Comparison of ENCODE assay signal across 8 cellular contexts in the genomic region with DNA sequence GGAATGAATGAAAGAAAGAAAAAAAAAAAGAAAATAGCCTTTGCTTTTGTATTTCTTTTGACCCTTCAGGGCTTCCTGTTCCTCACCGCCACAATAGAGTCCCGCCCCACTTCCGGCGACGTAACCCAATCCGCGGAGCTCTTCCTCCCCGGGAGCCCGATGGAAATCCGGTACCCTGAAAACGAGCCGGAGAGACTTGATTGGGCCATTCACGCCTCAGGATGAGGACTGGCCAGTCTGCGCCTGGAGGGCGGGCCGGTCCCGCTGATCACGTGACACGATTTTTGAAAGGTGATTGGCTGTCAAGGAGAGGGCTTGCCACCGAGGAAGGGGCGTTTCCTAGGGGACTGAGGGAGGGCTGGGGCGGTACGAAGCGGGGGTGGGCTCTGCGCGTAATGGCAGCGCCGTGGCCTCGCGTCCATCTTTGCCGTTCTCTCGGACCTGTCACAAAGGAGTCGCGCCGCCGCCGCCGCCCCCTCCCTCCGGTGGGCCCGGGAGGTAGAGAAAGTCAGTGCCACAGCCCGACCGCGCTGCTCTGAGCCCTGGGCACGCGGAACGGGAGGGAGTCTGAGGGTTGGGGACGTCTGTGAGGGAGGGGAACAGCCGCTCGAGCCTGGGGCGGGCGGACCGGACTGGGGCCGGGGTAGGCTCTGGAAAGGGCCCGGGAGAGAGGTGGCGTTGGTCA. TPM values are rescaled to one million over a fixed set of nuclear protein-coding genes. Genes with fewer than 3 reads are reported as not detected.
DNase-seq lines count a peak whose midpoint lies in the region; ATAC-seq and TF ChIP-seq lines count a peak whose summit lies in the region.

A gene with protein sequence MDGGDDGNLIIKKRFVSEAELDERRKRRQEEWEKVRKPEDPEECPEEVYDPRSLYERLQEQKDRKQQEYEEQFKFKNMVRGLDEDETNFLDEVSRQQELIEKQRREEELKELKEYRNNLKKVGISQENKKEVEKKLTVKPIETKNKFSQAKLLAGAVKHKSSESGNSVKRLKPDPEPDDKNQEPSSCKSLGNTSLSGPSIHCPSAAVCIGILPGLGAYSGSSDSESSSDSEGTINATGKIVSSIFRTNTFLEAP (minus strand): TSS at position 95 of the 685 bp plus-strand sequence. CDS start 12,185 bp downstream, outside the sequence.
A gene (plus strand): TSS at position 385 of the 685 bp plus-strand sequence. CDS start 18,330 bp downstream, outside the sequence.

- in situ Hi-C loops in KBM-7 (cut with MboI; ENCODE audit: low pct_unique_long_range_greater_than_20kb, low sequenced_read_pairs): no loop called here

- no peak for TF ChIP-seq CTCF in epithelial cell of proximal tubule (conservative IDR thresholded peaks at IDR 0.05; ENCODE audit: low read depth, low read length)

- H3K4me3 ChIP-seq in epithelial cell of proximal tubule (ENCODE audit: low read depth, low read length): peak within 1 kb of the TSS; percentile 88

- no peaks in the 10 kb centered on the region for H3K9me3 Mint-ChIP-seq in activated T-cell treated with anti-CD3 and anti-CD28 coated beads, Interleukin-2, amount 50 U/mL, for 24 hours

- DNase-seq in DMS153 treated with DMSO at 0.1 percent for 48 hours (lab: John Stamatoyannopoulos, UW; ENCODE audit: unreplicated experiment) (peak; percentile 98), KBM-7 (peak; percentile 99), epithelial cell of proximal tubule (ENCODE audit: low read depth) (peak; percentile 89), mucosa of gallbladder (ENCODE audit: low spot score) (peak; percentile 100)
- peak; percentile 97 for DNase-seq in activated T-cell treated with anti-CD3 and anti-CD28 coated beads, Interleukin-2, amount 50 U/mL, for 24 hours
- DNase-seq in stimulated activated CD8-positive, alpha-beta memory T cell treated with anti-CD3 and anti-CD28 coated beads, Interleukin-4, amount 100 ng/mL, for 4 hours (ENCODE audit: low read depth in 2 of 2, low spot score in 1 of 2): peak; percentile 92 to 98

- peak within 1 kb of the TSS; percentile 98 for H3K4me3 Mint-ChIP-seq in activated T-cell treated with anti-CD3 and anti-CD28 coated beads, Interleukin-2, amount 50 U/mL, for 24 hours

- peak; percentile 89 for ATAC-seq in GM21717 (IDR thresholded peaks at IDR 0.05; ENCODE audit: unreplicated experiment)

- H3K27me3 Mint-ChIP-seq in activated T-cell treated with anti-CD3 and anti-CD28 coated beads, Interleukin-2, amount 50 U/mL, for 24 hours: no peaks in the 10 kb centered on the region

- peak within 1 kb of the TSS; percentile 98 for H3K27ac Mint-ChIP-seq in activated T-cell treated with anti-CD3 and anti-CD28 coated beads, Interleukin-2, amount 50 U/mL, for 24 hours

- H3K4me1 Mint-ChIP-seq in activated T-cell treated with anti-CD3 and anti-CD28 coated beads, Interleukin-2, amount 50 U/mL, for 24 hours (ENCODE audit: low read depth): peaks cover 56% of the 10 kb centered on the region

- peaks cover 37% of the 10 kb centered on the region for H3K36me3 Mint-ChIP-seq in activated T-cell treated with anti-CD3 and anti-CD28 coated beads, Interleukin-2, amount 50 U/mL, for 24 hours (ENCODE audit: low read depth)

TF ChIP-seq in PFSK-1, 5 proteins besides CTCF, POLR2A, EP300 and RAD21:
- TF ChIP-seq, protein P1, sequence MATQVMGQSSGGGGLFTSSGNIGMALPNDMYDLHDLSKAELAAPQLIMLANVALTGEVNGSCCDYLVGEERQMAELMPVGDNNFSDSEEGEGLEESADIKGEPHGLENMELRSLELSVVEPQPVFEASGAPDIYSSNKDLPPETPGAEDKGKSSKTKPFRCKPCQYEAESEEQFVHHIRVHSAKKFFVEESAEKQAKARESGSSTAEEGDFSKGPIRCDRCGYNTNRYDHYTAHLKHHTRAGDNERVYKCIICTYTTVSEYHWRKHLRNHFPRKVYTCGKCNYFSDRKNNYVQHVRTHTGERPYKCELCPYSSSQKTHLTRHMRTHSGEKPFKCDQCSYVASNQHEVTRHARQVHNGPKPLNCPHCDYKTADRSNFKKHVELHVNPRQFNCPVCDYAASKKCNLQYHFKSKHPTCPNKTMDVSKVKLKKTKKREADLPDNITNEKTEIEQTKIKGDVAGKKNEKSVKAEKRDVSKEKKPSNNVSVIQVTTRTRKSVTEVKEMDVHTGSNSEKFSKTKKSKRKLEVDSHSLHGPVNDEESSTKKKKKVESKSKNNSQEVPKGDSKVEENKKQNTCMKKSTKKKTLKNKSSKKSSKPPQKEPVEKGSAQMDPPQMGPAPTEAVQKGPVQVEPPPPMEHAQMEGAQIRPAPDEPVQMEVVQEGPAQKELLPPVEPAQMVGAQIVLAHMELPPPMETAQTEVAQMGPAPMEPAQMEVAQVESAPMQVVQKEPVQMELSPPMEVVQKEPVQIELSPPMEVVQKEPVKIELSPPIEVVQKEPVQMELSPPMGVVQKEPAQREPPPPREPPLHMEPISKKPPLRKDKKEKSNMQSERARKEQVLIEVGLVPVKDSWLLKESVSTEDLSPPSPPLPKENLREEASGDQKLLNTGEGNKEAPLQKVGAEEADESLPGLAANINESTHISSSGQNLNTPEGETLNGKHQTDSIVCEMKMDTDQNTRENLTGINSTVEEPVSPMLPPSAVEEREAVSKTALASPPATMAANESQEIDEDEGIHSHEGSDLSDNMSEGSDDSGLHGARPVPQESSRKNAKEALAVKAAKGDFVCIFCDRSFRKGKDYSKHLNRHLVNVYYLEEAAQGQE (IDR thresholded peaks at IDR 0.05; ENCODE audit: insufficient read depth in 1 of 2, low read depth in 2 of 2, low read length in 2 of 2): no peak
- TF ChIP-seq TAF1 (IDR thresholded peaks at IDR 0.05; ENCODE audit: borderline replicate concordance, insufficient read depth, low read length) (peak; percentile 38; the same call in 1 of the 2 replicates), SIN3A (IDR thresholded peaks at IDR 0.05; ENCODE audit: borderline replicate concordance, insufficient read depth, low read length) (no peak), FOXP2 (optimal IDR thresholded peaks at IDR 0.05; ENCODE audit: borderline replicate concordance, extremely low read depth, extremely low read length, insufficient read depth) (no peak), POLR2AphosphoS5 (IDR thresholded peaks at IDR 0.05; ENCODE audit: low read depth, low read length) (peak; percentile 57; the same call in 1 of the 2 replicates)

RNA-seq across cellular contexts. Expression of the first gene that starts in this region (rescaled TPM):
- 49.8 TPM for polyA plus RNA-seq in PFSK-1 (2012; ENCODE audit: insufficient read length, low read depth)
- 79.4 and 105 TPM in 2 replicates for total RNA-seq in epithelial cell of proximal tubule
- total RNA-seq in mucosa of gallbladder: 76.1 TPM

RNA-seq across cellular contexts. Expression of the second gene that starts in this region (rescaled TPM):
- 15.2 TPM for polyA plus RNA-seq in PFSK-1 (2012; ENCODE audit: insufficient read length, low read depth)
- total RNA-seq in epithelial cell of proximal tubule (28.6 and 46.5 TPM in 2 replicates), mucosa of gallbladder (49.6 TPM)

Comparison
In these comparisons a context has a peak if more than half of its experiments do, and no peak if none do; other contexts are left out.
1. Peak in every context shown above with its lines: DNase-seq, ATAC-seq and H3K4me3 ChIP-seq.